Comparison of ENCODE assay signal across 25 cellular contexts in the genomic region with DNA sequence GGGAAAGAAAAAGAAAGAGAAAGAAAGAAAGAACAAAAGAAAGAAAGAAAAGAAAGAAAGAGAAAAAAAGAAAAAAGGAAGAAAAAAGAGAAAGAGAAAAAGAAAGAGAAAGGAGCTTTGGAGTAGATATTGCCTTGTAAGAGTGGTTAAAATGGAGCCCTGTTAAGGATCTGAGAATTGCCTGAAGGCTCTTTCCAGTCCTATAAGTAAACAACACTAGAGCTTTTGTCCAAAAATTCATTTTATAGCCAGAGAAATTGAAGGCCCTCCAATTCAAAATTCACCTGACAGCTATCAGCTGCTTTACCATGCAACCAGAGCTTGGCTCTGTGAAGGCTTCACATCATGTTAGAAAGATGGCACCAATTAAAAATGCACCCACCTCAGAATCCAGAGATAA.
A peak's percentile ranks its signal among the peaks of the same experiment; 100 is the strongest.
DNase-seq lines count a peak whose midpoint lies in the region; ATAC-seq, FAIRE-seq and TF ChIP-seq lines count a peak whose summit lies in the region.
"Had no signal": no experiment of that assay in that cellular context is flagged by ENCODE, and none has a peak within 500 bp of the region (broad histone marks: within the 10 kb centered on the region; RNA-seq: fewer than 3 reads in every experiment).

No MANE protein-coding gene starts in this region.

- peaks cover 4% of the 10 kb centered on the region for H3K27me3 Mint-ChIP-seq in activated T-helper 2 cell treated with anti-CD3 and anti-CD28 coated beads, Interferon-gamma antibody, Interleukin-2, Interleukin-4, amounts not matched to agents 10 μg/mL and 5 μg/mL and 100 μg/mL, durations not matched to agents 14 hours and 24 hours and 36 hours (ENCODE audit: low read depth)

- TF ChIP-seq CTCF in thyroid gland (IDR thresholded peaks at IDR 0.05) = no peak

- no peak for TF ChIP-seq POLR2A in thyroid gland (IDR thresholded peaks at IDR 0.05)

- DNase-seq in COLO829 (ENCODE audit: low spot score) (peak; percentile 70), epidermal melanocyte (ENCODE audit: insufficient read length, low spot score) (peak; percentile 44), small intestine (no peak), NCI-H69 (lab: John Stamatoyannopoulos, UW) (no peak), thyroid gland (no peak)
- DNase-seq in activated T-helper 2 cell treated with anti-CD3 and anti-CD28 coated beads, Interferon-gamma antibody, Interleukin-2, Interleukin-4, amounts not matched to agents 10 μg/mL and 5 μg/mL and 100 μg/mL, durations not matched to agents 14 hours and 24 hours and 36 hours (ENCODE audit: low spot score) = no peak
- DNase-seq: CD4-positive, CD25-positive, alpha-beta regulatory T cell; CD8-positive, alpha-beta T cell; DMS 273 treated with DMSO at 0.1 percent for 48 hours; DMS79; EL; GDM1; GM23248; H7; HCEC 1CT had no signal

- H3K36me3 ChIP-seq in small intestine (ENCODE audit: control insufficient read depth in 2 of 2, insufficient read depth in 2 of 2, low read length in 2 of 2) (no peaks in the 10 kb centered on the region), thyroid gland (no peaks in the 10 kb centered on the region)
- H3K36me3 ChIP-seq: BLaER1 had no signal

- H3K9me3 Mint-ChIP-seq in activated T-helper 2 cell treated with anti-CD3 and anti-CD28 coated beads, Interferon-gamma antibody, Interleukin-2, Interleukin-4, amounts not matched to agents 10 μg/mL and 5 μg/mL and 100 μg/mL, durations not matched to agents 14 hours and 24 hours and 36 hours = no peaks in the 10 kb centered on the region
- H3K9me3 Mint-ChIP-seq: CD8-positive, alpha-beta T cell had no signal

- H3K36me3 Mint-ChIP-seq in activated T-helper 2 cell treated with anti-CD3 and anti-CD28 coated beads, Interferon-gamma antibody, Interleukin-2, Interleukin-4, amounts not matched to agents 10 μg/mL and 5 μg/mL and 100 μg/mL, durations not matched to agents 14 hours and 24 hours and 36 hours (ENCODE audit: low read depth) = no peaks in the 10 kb centered on the region
- H3K36me3 Mint-ChIP-seq: CD4-positive, CD25-positive, alpha-beta regulatory T cell; CD8-positive, alpha-beta T cell had no signal

- H3K27ac ChIP-seq in small intestine (ENCODE audit: low read depth in 1 of 2, low read length in 1 of 2) (no peak overlapping the region), thyroid gland (no peak overlapping the region)
- H3K27ac ChIP-seq: 22Rv1, BLaER1, C4-2B, GM23248 had no signal

- intact Hi-C loops in activated T-helper 2 cell treated with anti-CD3 and anti-CD28 coated beads, Interferon-gamma antibody, Interleukin-2, Interleukin-4, amounts not matched to agents 10 μg/mL and 5 μg/mL and 100 μg/mL, durations not matched to agents 14 hours and 24 hours and 36 hours (cut with micrococcal nuclease) = no loop called here
- intact Hi-C loops in thyroid gland (cut with DNase I) = no loop called here

- H3K4me3 Mint-ChIP-seq in activated T-helper 2 cell treated with anti-CD3 and anti-CD28 coated beads, Interferon-gamma antibody, Interleukin-2, Interleukin-4, amounts not matched to agents 10 μg/mL and 5 μg/mL and 100 μg/mL, durations not matched to agents 14 hours and 24 hours and 36 hours (ENCODE audit: low read depth) = no peak overlapping the region
- H3K4me3 Mint-ChIP-seq: B cell; CD4-positive, CD25-positive, alpha-beta regulatory T cell; CD8-positive, alpha-beta T cell had no signal

- H3K4me1 ChIP-seq in small intestine (ENCODE audit: control insufficient read depth in 2 of 2, insufficient read depth in 1 of 2, low read depth in 1 of 2, low read length in 1 of 2) = no peaks in the 10 kb centered on the region
- peaks cover 15 to 32% of the 10 kb centered on the region in 2 donors for H3K4me1 ChIP-seq in thyroid gland

- no peak for ATAC-seq in HG03097 (IDR thresholded peaks at IDR 0.05; ENCODE audit: low FRiP score, unreplicated experiment)
- ATAC-seq: CD8-positive, alpha-beta T cell; GM12878 had no signal

- H3K9me3 ChIP-seq in small intestine (ENCODE audit: control insufficient read depth, low read depth) = no peaks in the 10 kb centered on the region
- no peaks in the 10 kb centered on the region for H3K9me3 ChIP-seq in thyroid gland

- no peaks in the 10 kb centered on the region for H3K4me1 Mint-ChIP-seq in activated T-helper 2 cell treated with anti-CD3 and anti-CD28 coated beads, Interferon-gamma antibody, Interleukin-2, Interleukin-4, amounts not matched to agents 10 μg/mL and 5 μg/mL and 100 μg/mL, durations not matched to agents 14 hours and 24 hours and 36 hours (ENCODE audit: low read depth)
- H3K4me1 Mint-ChIP-seq: B cell; CD4-positive, CD25-positive, alpha-beta regulatory T cell had no signal

- H3K27me3 ChIP-seq in small intestine (ENCODE audit: control insufficient read depth in 2 of 2, insufficient read depth in 2 of 2, low read length in 2 of 2) (no peaks in the 10 kb centered on the region), thyroid gland (no peaks in the 10 kb centered on the region)
- H3K27me3 ChIP-seq: BLaER1 had no signal

- H3K4me3 ChIP-seq in small intestine (ENCODE audit: low read depth in 1 of 2, low read length in 2 of 2) (no peak overlapping the region), thyroid gland (replicated peaks in 1 of 3) (no peak overlapping the region)
- H3K4me3 ChIP-seq: BLaER1, GM12878, GM23248 had no signal

- FAIRE-seq in small intestine (lab: Jason Lieb, UNC) = peak; percentile 10
- FAIRE-seq: A204.1, D721Med, GM12878, GM19239, H1 had no signal

- H3K27ac Mint-ChIP-seq in activated T-helper 2 cell treated with anti-CD3 and anti-CD28 coated beads, Interferon-gamma antibody, Interleukin-2, Interleukin-4, amounts not matched to agents 10 μg/mL and 5 μg/mL and 100 μg/mL, durations not matched to agents 14 hours and 24 hours and 36 hours = peak overlapping the region; percentile 31
- H3K27ac Mint-ChIP-seq: B cell; CD4-positive, CD25-positive, alpha-beta regulatory T cell; CD8-positive, alpha-beta T cell had no signal

Comparison
In these comparisons a context has a peak if more than half of its experiments do, and no peak if none do; other contexts are left out.
1. DNase-seq: peak in COLO829 (single experiment) and epidermal melanocyte (single experiment); none in activated T-helper 2 cell treated with anti-CD3 and anti-CD28 coated beads, Interferon-gamma antibody, Interleukin-2, Interleukin-4, amounts not matched to agents 10 μg/mL and 5 μg/mL and 100 μg/mL, durations not matched to agents 14 hours and 24 hours and 36 hours (single experiment), small intestine (single experiment), NCI-H69 (single experiment) and thyroid gland (0 of 2).